In genomic region chr7:30752979-30753378, GRCh38 we compare ENCODE assay signal across 11 cellular contexts. TPM values are rescaled to one million over a fixed set of nuclear protein-coding genes. Genes with fewer than 3 reads are reported as not detected.
DNase-seq lines count a peak whose midpoint lies in the region; ATAC-seq, FAIRE-seq and TF ChIP-seq lines count a peak whose summit lies in the region.
"Had no signal": no experiment of that assay in that cellular context is flagged by ENCODE, and none has a peak within 500 bp of the region (broad histone marks: within the 10 kb centered on the region; RNA-seq: fewer than 3 reads in every experiment).

No MANE protein-coding gene starts in this region.

- no peaks in the 10 kb centered on the region for H3K9me3 ChIP-seq in hepatocyte (ENCODE audit: low read depth)
- H3K9me3 ChIP-seq: HAP-1 had no signal

- peak overlapping the region; percentile 9 for H3K27ac ChIP-seq in hepatocyte

- H3K27me3 ChIP-seq in hepatocyte, result no peaks in the 10 kb centered on the region

- H3K79me2 ChIP-seq in hepatocyte, result no peaks in the 10 kb centered on the region

- H3K9me2 ChIP-seq in hepatocyte (replicated peaks; ENCODE audit: insufficient read depth), result no peaks in the 10 kb centered on the region

- 58% methylated on average over 5 of the region's 5 CpGs for WGBS in hepatocyte (ENCODE audit: low lambda C conversion rate, missing lambda C conversion rate)

- H3K4me1 ChIP-seq in hepatocyte (ENCODE audit: insufficient read depth), result peaks cover 11% of the 10 kb centered on the region
- H3K4me1 ChIP-seq: HAP-1 had no signal

- H4K20me1 ChIP-seq in hepatocyte (ENCODE audit: insufficient read depth, poor library complexity, severe bottlenecking), result no peaks in the 10 kb centered on the region

- H2AFZ ChIP-seq in hepatocyte, result no peak overlapping the region

- FAIRE-seq in RCC 7860 (lab: Jason Lieb, UNC), result no peak

- DNase-seq in AG20443 (ENCODE audit: low spot score) (peak; percentile 62), cerebellar cortex (ENCODE audit: low spot score) (peak; percentile 66), hepatocyte (ENCODE audit: low spot score) (no peak), sciatic nerve (ENCODE audit: low spot score) (peak; percentile 93), SHP77 (lab: John Stamatoyannopoulos, UW) (no peak), RCC 7860 (ENCODE audit: low spot score) (no peak)
- DNase-seq: GF-D8, NCI-H345 had no signal

- H3K4me3 ChIP-seq in hepatocyte, result no peak overlapping the region
- H3K4me3 ChIP-seq: HAP-1 had no signal

- TF ChIP-seq CTCF in hepatocyte (IDR thresholded peaks at IDR 0.05; ENCODE audit: poor library complexity), result no peak

- no peak overlapping the region for H3K4me2 ChIP-seq in hepatocyte

- peak; percentile 82 for ATAC-seq in sciatic nerve
- no peak for ATAC-seq in GM19324 (IDR thresholded peaks at IDR 0.05; ENCODE audit: low FRiP score, unreplicated experiment)
- ATAC-seq in HG03432 (IDR thresholded peaks at IDR 0.05; ENCODE audit: unreplicated experiment), result no peak

- intact Hi-C loops in sciatic nerve (cut with DNase I), result no loop called here

- no peaks in the 10 kb centered on the region for H3K36me3 ChIP-seq in hepatocyte (replicated peaks; ENCODE audit: insufficient read depth, low read depth)
- H3K36me3 ChIP-seq: HAP-1 had no signal

RNA-seq across cellular contexts. Expression of gene INMT, which starts 1.0 kb away (rescaled TPM):
- 18.1 and 18.4 TPM in 2 replicates for total RNA-seq in hepatocyte
- 17.4 and 22.0 TPM in 2 replicates for polyA plus RNA-seq in hepatocyte
- 131 TPM for total RNA-seq in sciatic nerve

RNA-seq across cellular contexts. Expression of gene MINDY4, which starts 18.2 kb away (rescaled TPM):
- 3.1 and 6.3 TPM in 2 replicates for total RNA-seq in hepatocyte
- polyA plus RNA-seq in hepatocyte, result 4.4 and 5.2 TPM in 2 replicates
- 15.6 TPM for total RNA-seq in sciatic nerve

Comparison
In these comparisons a context has a peak if more than half of its experiments do, and no peak if none do; other contexts are left out.
1. DNase-seq: peak in AG20443 (single experiment), cerebellar cortex (single experiment) and sciatic nerve (single experiment); none in hepatocyte (single experiment), SHP77 (0 of 2) and RCC 7860 (single experiment).